Comparison of ENCODE assay signal across 12 cellular contexts in the genomic region with DNA sequence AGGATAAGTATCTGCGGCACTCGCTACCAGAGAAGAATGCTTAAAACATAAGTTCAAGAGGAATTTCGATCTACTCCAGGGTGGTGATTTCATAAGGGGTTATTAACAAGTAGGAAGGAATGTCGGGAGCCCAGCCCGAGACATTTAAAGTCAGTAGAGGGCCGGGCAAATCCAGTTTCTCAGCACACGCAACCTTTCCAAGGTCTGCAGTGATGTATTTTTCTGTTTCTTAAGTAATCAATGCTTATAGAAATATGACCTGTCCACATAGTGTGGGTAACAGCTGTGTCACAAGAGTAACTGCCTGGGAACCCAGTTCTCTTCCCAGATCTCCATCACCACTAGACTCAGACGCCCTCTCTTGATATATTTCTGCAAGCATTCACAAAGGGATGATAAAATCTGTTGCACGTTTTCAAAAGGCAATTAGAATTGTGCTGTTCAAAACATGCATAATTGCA.
A peak's percentile ranks its signal among the peaks of the same experiment; 100 is the strongest.
DNase-seq lines count a peak whose midpoint lies in the region; ATAC-seq and TF ChIP-seq lines count a peak whose summit lies in the region.
"Had no signal": no experiment of that assay in that cellular context is flagged by ENCODE, and none has a peak within 500 bp of the region (broad histone marks: within the 10 kb centered on the region; RNA-seq: fewer than 3 reads in every experiment).

No MANE protein-coding gene starts in this region.

- CTCF ChIA-PET in RWPE1 (lab: Yijun Ruan, JAX), result interaction anchor here (0.6 kb wide), 1 partner anchor 16 kb away, joined by 4 read pairs; no protein-coding TSS in a partner anchor

- H3K4me1 ChIP-seq in BLaER1, result peaks cover 30% of the 10 kb centered on the region
- peaks cover 10% of the 10 kb centered on the region for H3K4me1 ChIP-seq in psoas muscle
- H3K4me1 ChIP-seq: right atrium auricular region had no signal

- WGBS in psoas muscle, 3 donors, result 52 to 66% (median 58%) methylated on average over 9 of the region's 9 CpGs

- H3K4me3 ChIP-seq in BLaER1, result no peak overlapping the region
- no peak overlapping the region for H3K4me3 ChIP-seq in psoas muscle
- H3K4me3 ChIP-seq: right atrium auricular region had no signal

- H3K4me2 ChIP-seq in BLaER1, result peak overlapping the region; percentile 38

- POLR2A ChIA-PET in RWPE1 (lab: Yijun Ruan, JAX; ENCODE audit: low non-redundant PET), result interaction anchor here (0.7 kb wide), 1 partner anchor 101 kb away, joined by 3 read pairs; no protein-coding TSS in a partner anchor

- no peak overlapping the region for H3K9ac ChIP-seq in BLaER1

- H3K9me3 ChIP-seq in BLaER1 (no peaks in the 10 kb centered on the region; the same call in 1 of the 2 replicates), psoas muscle (no peaks in the 10 kb centered on the region)
- H3K9me3 ChIP-seq: right atrium auricular region had no signal

- TF ChIP-seq CTCF in RWPE1 (conservative IDR thresholded peaks at IDR 0.05; ENCODE audit: low read depth) (no peak), psoas muscle (IDR thresholded peaks at IDR 0.05) (no peak)

- intact Hi-C loops in psoas muscle (cut with DNase I), result loop anchor here in 1 of 2 donors (5.0 kb wide), 1 partner anchor 712 kb away; no protein-coding TSS in a partner anchor

- DNase-seq in RWPE1 (ENCODE audit: low spot score) (peak; percentile 74), fibroblast of gingiva (ENCODE audit: low read depth) (peak; percentile 91), psoas muscle (no peak), glomerular visceral epithelial cell (ENCODE audit: extremely low spot score) (no peak), OCI-M1 (lab: John Stamatoyannopoulos, UW) (no peak), DMS79 treated with DMSO at 0.1 percent for 48 hours (lab: John Stamatoyannopoulos, UW) (no peak), iPS-NIHi11 (ENCODE audit: low spot score) (no peak)
- DNase-seq: activated CD8-positive, alpha-beta memory T cell treated with anti-CD3 and anti-CD28 coated beads for 24 hours; NCI-H524 treated with DMSO at 0.1 percent for 48 hours had no signal

- no peaks in the 10 kb centered on the region for H4K20me1 ChIP-seq in BLaER1

- H3K27me3 ChIP-seq in BLaER1 (no peaks in the 10 kb centered on the region), psoas muscle (ENCODE audit: insufficient read depth in 3 of 3, low read length in 2 of 3) (peaks cover 0 to 2% (median 0%) of the 10 kb centered on the region in 3 donors)
- H3K27me3 ChIP-seq: right atrium auricular region had no signal

- peak in 3 of 4 donors; percentile 41 to 54 (median 47) for ATAC-seq in psoas muscle
- ATAC-seq: esophagus mucosa had no signal

- H3K36me3 ChIP-seq in BLaER1 (no peaks in the 10 kb centered on the region), psoas muscle (ENCODE audit: insufficient read depth in 1 of 2, low read depth in 1 of 2) (no peaks in the 10 kb centered on the region)
- H3K36me3 ChIP-seq: right atrium auricular region had no signal

- H3K27ac ChIP-seq in BLaER1 (peak overlapping the region; percentile 2; the same call in 1 of the 2 replicates), RWPE1 (peak overlapping the region; percentile 100), psoas muscle (no peak overlapping the region)

Comparison
In these comparisons a context has a peak if more than half of its experiments do, and no peak if none do; other contexts are left out.
1. DNase-seq: peak in RWPE1 (single experiment) and fibroblast of gingiva (single experiment); none in psoas muscle (0 of 2), glomerular visceral epithelial cell (single experiment), OCI-M1 (single experiment), DMS79 treated with DMSO at 0.1 percent for 48 hours (single experiment) and iPS-NIHi11 (single experiment).